Comparison of ENCODE assay signal across 29 cellular contexts in genomic region chr14:69680297-69680696, GRCh38.
DNase-seq lines count a peak whose midpoint lies in the region; ATAC-seq and TF ChIP-seq lines count a peak whose summit lies in the region.
"Had no signal": no experiment of that assay in that cellular context is flagged by ENCODE, and none has a peak within 500 bp of the region (broad histone marks: within the 10 kb centered on the region; RNA-seq: fewer than 3 reads in every experiment).

No MANE protein-coding gene starts in this region.

- H3K27ac Mint-ChIP-seq in activated naive CD8-positive, alpha-beta T cell, result peak overlapping the region; percentile 5
- no peak overlapping the region for H3K27ac Mint-ChIP-seq in activated naive CD8-positive, alpha-beta T cell treated with anti-CD3 and anti-CD28 coated beads for 36 hours
- peak overlapping the region; percentile 50 to 54 for H3K27ac Mint-ChIP-seq in T-cell
- peak overlapping the region in 5 of 9 donors; percentile 3 to 22 (median 9) for H3K27ac Mint-ChIP-seq in naive thymus-derived CD4-positive, alpha-beta T cell

- H3K27ac ChIP-seq in naive thymus-derived CD4-positive, alpha-beta T cell (ENCODE audit: low read depth, low read length), result no peak overlapping the region
- H3K27ac ChIP-seq: lower lobe of right lung, SK-N-MC, testis, VCaP had no signal

- peaks cover 16% of the 10 kb centered on the region for H3K36me3 Mint-ChIP-seq in activated naive CD8-positive, alpha-beta T cell
- H3K36me3 Mint-ChIP-seq in activated naive CD8-positive, alpha-beta T cell treated with anti-CD3 and anti-CD28 coated beads for 36 hours, result peaks cover 33% of the 10 kb centered on the region
- peaks cover 23% of the 10 kb centered on the region for H3K36me3 Mint-ChIP-seq in T-cell
- peaks cover 4 to 21% (median 19%) of the 10 kb centered on the region in 5 donors for H3K36me3 Mint-ChIP-seq in naive thymus-derived CD4-positive, alpha-beta T cell

- peaks cover 30 to 33% of the 10 kb centered on the region in 2 donors for H3K4me1 ChIP-seq in naive thymus-derived CD4-positive, alpha-beta T cell (ENCODE audit: control insufficient read depth in 2 of 2, insufficient read depth in 2 of 2, low read length in 2 of 2)

- no peaks in the 10 kb centered on the region for H3K27me3 ChIP-seq in naive thymus-derived CD4-positive, alpha-beta T cell (ENCODE audit: control insufficient read depth in 2 of 2, insufficient read depth in 2 of 2, low read length in 2 of 2)
- H3K27me3 ChIP-seq: breast epithelium, heart left ventricle, testis had no signal

- no peaks in the 10 kb centered on the region for H3K9me3 ChIP-seq in naive thymus-derived CD4-positive, alpha-beta T cell (ENCODE audit: control insufficient read depth in 2 of 3, low read length in 3 of 3)
- H3K9me3 ChIP-seq: breast epithelium, heart left ventricle, lower lobe of right lung, mucosa of descending colon, testis had no signal

- H3K4me3 ChIP-seq in naive thymus-derived CD4-positive, alpha-beta T cell (ENCODE audit: low read length), result no peak overlapping the region
- H3K4me3 ChIP-seq: breast epithelium, heart left ventricle, lower lobe of right lung, mucosa of descending colon, SK-N-MC, testis had no signal

- POLR2A ChIA-PET in T-cell (lab: Charles Lee), result no interaction called here
- POLR2A ChIA-PET in naive thymus-derived CD4-positive, alpha-beta T cell (lab: Charles Lee), result interaction anchor here (0.6 to 1.0 kb wide), 2 partner anchors 68 to 76 kb away, joined by 3 read pairs; no protein-coding TSS in a partner anchor

- CTCF ChIA-PET in T-cell (lab: Charles Lee), result no interaction called here
- CTCF ChIA-PET in naive thymus-derived CD4-positive, alpha-beta T cell (lab: Charles Lee), result interaction anchor here (0.5 kb wide), 1 partner anchor 40 kb away, joined by 5 read pairs; no protein-coding TSS in a partner anchor

- DNase-seq in activated naive CD8-positive, alpha-beta T cell treated with anti-CD3 and anti-CD28 coated beads for 36 hours, result no peak
- DNase-seq in T-cell (no peak), stromal cell of bone marrow (ENCODE audit: low read depth) (peak; percentile 57), RKO (ENCODE audit: low spot score) (no peak), erythroblast (lab: John Stamatoyannopoulos, UW) (no peak)
- no peak for DNase-seq in naive thymus-derived CD4-positive, alpha-beta T cell
- DNase-seq: activated CD4-positive, alpha-beta T cell treated with anti-CD3 and anti-CD28 coated beads, Interleukin-2, amount 50 U/mL, for 1 hour; activated gamma-delta T cell; amygdala; effector CD4-positive, alpha-beta T cell; heart left ventricle; Kasumi-1; kidney glomerular epithelial cell; lower lobe of right lung; mucosa of descending colon; NCI-H1436 treated with DMSO at 0.1 percent for 48 hours; NCI-H2107; NCI-H446; posterior cingulate gyrus; right cardiac atrium; stimulated activated CD4-positive, alpha-beta T cell treated with anti-CD3 and anti-CD28 coated beads, Interleukin-4, amount 100 ng/mL, for 1 hour; stimulated activated naive B cell treated with anti-CD40 and anti-IgM and Interleukin-4, amounts not matched to agents 10 μg/mL and 1 μg/mL and 100 μg/mL, for 72 hours; testis had no signal

- intact Hi-C loops in naive thymus-derived CD4-positive, alpha-beta T cell (cut with micrococcal nuclease), result loop anchor here in 1 of 2 donors (10.0 kb wide), 1 partner anchor 85 kb away; the partner anchor contains the start of gene SRSF5

- peaks cover 0 to 3% (median 0%) of the 10 kb centered on the region in 3 experiments for H3K36me3 ChIP-seq in naive thymus-derived CD4-positive, alpha-beta T cell (ENCODE audit: control insufficient read depth in 2 of 3, insufficient read depth in 3 of 3, low read length in 3 of 3)
- H3K36me3 ChIP-seq: breast epithelium, lower lobe of right lung had no signal

- ATAC-seq in T-cell (replicated peaks in 1 of 4), result no peak
- no peak for ATAC-seq in naive thymus-derived CD4-positive, alpha-beta T cell
- ATAC-seq: heart left ventricle; lower lobe of right lung; mucosa of descending colon; right cardiac atrium; stimulated activated naive B cell treated with anti-CD40 and anti-IgM and Interleukin-4, amounts not matched to agents 10 μg/mL and 1 μg/mL and 100 μg/mL, for 72 hours had no signal

- no peak overlapping the region for H3K4me3 Mint-ChIP-seq in activated naive CD8-positive, alpha-beta T cell
- H3K4me3 Mint-ChIP-seq in activated naive CD8-positive, alpha-beta T cell treated with anti-CD3 and anti-CD28 coated beads for 36 hours, result no peak overlapping the region
- H3K4me3 Mint-ChIP-seq in T-cell, result no peak overlapping the region
- peak overlapping the region in 1 of 10 donors; percentile 8 for H3K4me3 Mint-ChIP-seq in naive thymus-derived CD4-positive, alpha-beta T cell
- H3K4me3 Mint-ChIP-seq: CD14-positive monocyte; neural crest cell; stimulated activated naive B cell treated with anti-CD40 and anti-IgM and Interleukin-4, amounts not matched to agents 10 μg/mL and 1 μg/mL and 100 μg/mL, for 72 hours had no signal

- H3K9me3 Mint-ChIP-seq in activated naive CD8-positive, alpha-beta T cell (ENCODE audit: low read depth), result no peaks in the 10 kb centered on the region
- H3K9me3 Mint-ChIP-seq in activated naive CD8-positive, alpha-beta T cell treated with anti-CD3 and anti-CD28 coated beads for 36 hours, result peaks cover 2% of the 10 kb centered on the region
- no peaks in the 10 kb centered on the region for H3K9me3 Mint-ChIP-seq in T-cell
- H3K9me3 Mint-ChIP-seq in naive thymus-derived CD4-positive, alpha-beta T cell, result no peaks in the 10 kb centered on the region
- H3K9me3 Mint-ChIP-seq: CD14-positive monocyte; neural crest cell; stimulated activated naive B cell treated with anti-CD40 and anti-IgM and Interleukin-4, amounts not matched to agents 10 μg/mL and 1 μg/mL and 100 μg/mL, for 72 hours had no signal

- TF ChIP-seq POLR2A in erythroblast (IDR thresholded peaks at IDR 0.05; ENCODE audit: low read length), result no peak

- peaks cover 72% of the 10 kb centered on the region for H3K4me1 Mint-ChIP-seq in activated naive CD8-positive, alpha-beta T cell (ENCODE audit: low read depth)
- H3K4me1 Mint-ChIP-seq in activated naive CD8-positive, alpha-beta T cell treated with anti-CD3 and anti-CD28 coated beads for 36 hours, result peaks cover 72% of the 10 kb centered on the region
- H3K4me1 Mint-ChIP-seq in T-cell, result peaks cover 69 to 75% (median 70%) of the 10 kb centered on the region in 3 donors
- H3K4me1 Mint-ChIP-seq in naive thymus-derived CD4-positive, alpha-beta T cell, result peaks cover 49 to 79% (median 70%) of the 10 kb centered on the region in 7 donors
- H3K4me1 Mint-ChIP-seq: neural crest cell had no signal

- no peaks in the 10 kb centered on the region for H3K27me3 Mint-ChIP-seq in activated naive CD8-positive, alpha-beta T cell
- no peaks in the 10 kb centered on the region for H3K27me3 Mint-ChIP-seq in activated naive CD8-positive, alpha-beta T cell treated with anti-CD3 and anti-CD28 coated beads for 36 hours
- H3K27me3 Mint-ChIP-seq in T-cell, result no peaks in the 10 kb centered on the region
- H3K27me3 Mint-ChIP-seq in naive thymus-derived CD4-positive, alpha-beta T cell, result no peaks in the 10 kb centered on the region
- H3K27me3 Mint-ChIP-seq: stimulated activated naive B cell treated with anti-CD40 and anti-IgM and Interleukin-4, amounts not matched to agents 10 μg/mL and 1 μg/mL and 100 μg/mL, for 72 hours had no signal
